ENCODE assay signal across 8 cellular contexts in the genomic region with DNA sequence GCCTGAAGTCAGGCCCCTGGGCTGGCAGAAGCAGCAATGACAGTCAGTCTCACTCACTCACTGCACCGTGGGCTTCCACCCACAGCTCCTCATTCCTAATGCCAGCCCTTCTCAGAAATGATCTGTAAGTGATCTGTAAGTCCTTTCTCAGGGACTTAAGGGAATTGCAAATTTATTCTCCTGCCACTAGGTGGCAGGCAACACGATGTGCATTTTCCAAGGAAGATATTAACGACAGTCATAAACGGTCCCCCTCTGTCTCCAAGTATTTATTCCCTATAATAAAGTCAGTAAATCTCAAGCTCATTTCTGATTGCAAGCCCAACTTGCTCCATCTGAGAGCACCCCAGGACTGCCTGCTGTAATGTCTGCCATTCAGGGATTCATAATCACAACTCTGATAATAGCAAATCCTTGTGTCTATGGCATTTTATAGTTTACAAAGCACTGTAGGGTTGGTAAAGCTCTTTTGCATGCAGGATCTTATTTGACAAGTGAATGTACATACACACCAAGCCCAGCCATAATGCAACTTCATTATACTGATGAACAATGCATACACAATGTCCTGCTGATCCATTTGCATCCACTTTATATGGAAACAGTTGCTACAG.
DNase-seq lines count a peak whose midpoint lies in the region; ATAC-seq, FAIRE-seq and TF ChIP-seq lines count a peak whose summit lies in the region.

No MANE protein-coding gene starts in this region.

- no peaks in the 10 kb centered on the region for H3K36me3 ChIP-seq in MM.1S (replicated peaks; ENCODE audit: insufficient read depth, low read length)
- no peaks in the 10 kb centered on the region for H3K36me3 ChIP-seq in SU-DHL-6 (ENCODE audit: low read length)
- H3K36me3 ChIP-seq in small intestine (ENCODE audit: control insufficient read depth in 2 of 2, insufficient read depth in 2 of 2, low read length in 2 of 2), result no peaks in the 10 kb centered on the region

- H3K4me3 ChIP-seq in right cardiac atrium (ENCODE audit: low read length), result no peak overlapping the region
- no peak overlapping the region for H3K4me3 ChIP-seq in MM.1S (ENCODE audit: low read length)
- H3K4me3 ChIP-seq in SU-DHL-6 (ENCODE audit: insufficient read depth, low read length, poor library complexity, severe bottlenecking), result no peak overlapping the region
- H3K4me3 ChIP-seq in small intestine (ENCODE audit: low read depth in 1 of 2, low read length in 2 of 2), result no peak overlapping the region

- H3K27me3 ChIP-seq in right cardiac atrium (ENCODE audit: control insufficient read depth, insufficient read depth) (no peaks in the 10 kb centered on the region), MM.1S (replicated peaks; ENCODE audit: insufficient read depth, low read length) (no peaks in the 10 kb centered on the region), SU-DHL-6 (ENCODE audit: low read length) (no peaks in the 10 kb centered on the region), foreskin keratinocyte (no peaks in the 10 kb centered on the region), small intestine (ENCODE audit: control insufficient read depth in 2 of 2, insufficient read depth in 2 of 2, low read length in 2 of 2) (peaks cover 3 to 5% of the 10 kb centered on the region in 2 donors)

- FAIRE-seq in small intestine (lab: Jason Lieb, UNC), result no peak

- no peaks in the 10 kb centered on the region for H3K79me2 ChIP-seq in MM.1S (ENCODE audit: low read length)
- H3K79me2 ChIP-seq in SU-DHL-6 (ENCODE audit: insufficient read depth, low read length), result no peaks in the 10 kb centered on the region

- H3K9me2 ChIP-seq in MM.1S (replicated peaks; ENCODE audit: insufficient read depth, low read length) (no peaks in the 10 kb centered on the region), SU-DHL-6 (replicated peaks; ENCODE audit: insufficient read depth, low read length) (no peaks in the 10 kb centered on the region)

- peak; percentile 90 for TF ChIP-seq CTCF in MM.1S (IDR thresholded peaks at IDR 0.05; ENCODE audit: low read length)
- TF ChIP-seq CTCF in SU-DHL-6 (IDR thresholded peaks at IDR 0.05; ENCODE audit: insufficient read depth, low read length, poor library complexity, severe bottlenecking), result peak; percentile 50
- peak; percentile 81 for TF ChIP-seq CTCF in foreskin keratinocyte (conservative IDR thresholded peaks at IDR 0.05)

- H4K20me1 ChIP-seq in MM.1S (ENCODE audit: insufficient read depth, low read length) (no peaks in the 10 kb centered on the region), SU-DHL-6 (ENCODE audit: low read depth, low read length) (no peaks in the 10 kb centered on the region)

- no peak overlapping the region for H3K4me2 ChIP-seq in MM.1S (ENCODE audit: low read depth, low read length)
- no peak overlapping the region for H3K4me2 ChIP-seq in SU-DHL-6 (ENCODE audit: low read depth, low read length, poor library complexity, severe bottlenecking)

- H2AFZ ChIP-seq in MM.1S (ENCODE audit: low read length), result peak overlapping the region; percentile 1; the same call in 1 of the 2 replicates
- no peak overlapping the region for H2AFZ ChIP-seq in SU-DHL-6 (ENCODE audit: low read depth, low read length, severe bottlenecking)

- intact Hi-C loops in Right ventricle myocardium superior (cut with DNase I) (loop anchor here (10.0 kb wide), 1 partner anchor 362 kb away; no protein-coding TSS in a partner anchor), right cardiac atrium (cut with DNase I) (loop anchor here in 3 of 4 donors (10.0 kb wide), 1 partner anchor 362 kb away; no protein-coding TSS in a partner anchor)

- no peak for DNase-seq in Right ventricle myocardium superior
- DNase-seq in right cardiac atrium, result no peak
- peak; percentile 58 for DNase-seq in MM.1S
- peak in 1 of 2 donors; percentile 45 for DNase-seq in foreskin keratinocyte
- DNase-seq in small intestine, result peak; percentile 50

- WGBS in right cardiac atrium, result 1% methylated on average over 4 of the region's 4 CpGs
- 0 to 1% (median 1%) methylated on average over 4 of the region's 4 CpGs for WGBS in small intestine, 3 donors

- H3K27ac ChIP-seq in right cardiac atrium (ENCODE audit: low read length) (no peak overlapping the region), MM.1S (ENCODE audit: low read length) (no peak overlapping the region), SU-DHL-6 (ENCODE audit: low read depth, low read length) (no peak overlapping the region), foreskin keratinocyte (no peak overlapping the region), small intestine (ENCODE audit: low read depth in 1 of 2, low read length in 1 of 2) (no peak overlapping the region)

- H3K4me1 ChIP-seq in right cardiac atrium (ENCODE audit: control insufficient read depth, insufficient read depth, low read length) (no peaks in the 10 kb centered on the region), MM.1S (ENCODE audit: low read length) (peaks cover 25% of the 10 kb centered on the region), foreskin keratinocyte (no peaks in the 10 kb centered on the region), small intestine (ENCODE audit: control insufficient read depth in 2 of 2, insufficient read depth in 1 of 2, low read depth in 1 of 2, low read length in 1 of 2) (no peaks in the 10 kb centered on the region)

- no peaks in the 10 kb centered on the region for H3F3A ChIP-seq in MM.1S (ENCODE audit: insufficient read depth, low read length)
- H3F3A ChIP-seq in SU-DHL-6 (ENCODE audit: insufficient read depth), result no peaks in the 10 kb centered on the region

- no peaks in the 10 kb centered on the region for H3K9me3 ChIP-seq in right cardiac atrium (ENCODE audit: control insufficient read depth, low read length)
- no peaks in the 10 kb centered on the region for H3K9me3 ChIP-seq in MM.1S (replicated peaks; ENCODE audit: insufficient read depth, low read length)
- H3K9me3 ChIP-seq in SU-DHL-6 (ENCODE audit: insufficient read depth, low read length), result no peaks in the 10 kb centered on the region
- H3K9me3 ChIP-seq in small intestine (ENCODE audit: control insufficient read depth, low read depth), result no peaks in the 10 kb centered on the region

- H3K9ac ChIP-seq in MM.1S (ENCODE audit: low read length) (no peak overlapping the region), SU-DHL-6 (ENCODE audit: low read length) (no peak overlapping the region)

- ATAC-seq in Right ventricle myocardium superior (ENCODE audit: poor library complexity) (peak; percentile 25), right cardiac atrium (no peak), foreskin keratinocyte (no peak), HG02678 (IDR thresholded peaks at IDR 0.05; ENCODE audit: unreplicated experiment) (no peak), HG03439 (IDR thresholded peaks at IDR 0.05; ENCODE audit: unreplicated experiment) (no peak)

Comparison
In these comparisons a context has a peak if more than half of its experiments do, and no peak if none do; other contexts are left out.
1. DNase-seq: peak in MM.1S (single experiment) and small intestine (single experiment); none in Right ventricle myocardium superior (single experiment) and right cardiac atrium (0 of 3).
2. Peak in every context shown above with its lines, with median percentiles within 50 percentile points of each other: CTCF ChIP-seq.